Comparison of ENCODE assay signal across 18 cellular contexts in the genomic region with DNA sequence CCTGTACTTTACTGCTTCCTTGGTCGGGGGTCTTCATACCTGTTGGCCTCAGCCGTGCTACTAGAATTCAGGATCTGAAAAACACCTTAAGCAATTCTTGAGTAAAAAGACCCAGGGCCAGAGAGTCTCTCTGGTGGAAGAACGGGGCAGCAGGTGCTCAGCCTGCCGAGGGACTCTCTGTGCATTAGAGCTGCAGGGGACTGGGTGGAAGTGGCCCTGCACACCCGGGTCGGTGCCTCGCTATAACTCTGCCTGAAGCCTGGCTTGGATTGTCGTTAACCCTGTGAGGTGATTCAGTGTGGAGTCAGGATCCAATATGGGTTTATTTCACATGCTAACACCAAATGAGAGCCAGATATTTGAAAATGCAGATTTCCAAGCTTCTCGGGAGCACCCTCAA. TPM values are rescaled to one million over a fixed set of nuclear protein-coding genes. Genes with fewer than 3 reads are reported as not detected.
DNase-seq lines count a peak whose midpoint lies in the region; TF ChIP-seq lines count a peak whose summit lies in the region.
"Had no signal": no experiment of that assay in that cellular context is flagged by ENCODE, and none has a peak within 500 bp of the region (broad histone marks: within the 10 kb centered on the region; RNA-seq: fewer than 3 reads in every experiment).

No MANE protein-coding gene starts in this region.

- H3K27ac ChIP-seq in endodermal cell (ENCODE audit: low read depth, low read length), result no peak overlapping the region
- H3K27ac ChIP-seq in transverse colon, result no peak overlapping the region
- H3K27ac ChIP-seq: BLaER1 had no signal

- peak; percentile 1 for DNase-seq in activated naive CD4-positive, alpha-beta T cell treated with anti-CD3 and anti-CD28 coated beads for 36 hours
- no peak for DNase-seq in activated naive CD4-positive, alpha-beta T cell (lab: John Stamatoyannopoulos, UW)
- DNase-seq in GM10266 (ENCODE audit: extremely low spot score), result peak; percentile 4
- peak; percentile 32 for DNase-seq in endodermal cell
- DNase-seq in type B pancreatic cell (ENCODE audit: extremely low spot score, unreplicated experiment), result peak; percentile 31
- DNase-seq in transverse colon, result no peak
- DNase-seq in hypothalamus (lab: John Stamatoyannopoulos, UW), result no peak
- DNase-seq: CD4-positive, CD25-positive, alpha-beta regulatory T cell; IMR-90; KG1; MM.1S; NCI-H2029; NCI-H446; NCI-H524 treated with DMSO at 0.1 percent for 48 hours; NCI-H774 had no signal

- CTCF ChIA-PET in activated naive CD4-positive, alpha-beta T cell treated with anti-CD3 and anti-CD28 coated beads for 36 hours (lab: Charles Lee), result no interaction called here

- H3K9me3 ChIP-seq in endodermal cell (ENCODE audit: control insufficient read depth, low read length) (no peaks in the 10 kb centered on the region), transverse colon (no peaks in the 10 kb centered on the region)
- H3K9me3 ChIP-seq: BLaER1 had no signal

- no peak overlapping the region for H3K27ac Mint-ChIP-seq in activated naive CD4-positive, alpha-beta T cell treated with anti-CD3 and anti-CD28 coated beads for 36 hours
- H3K27ac Mint-ChIP-seq in endodermal cell, result no peak overlapping the region
- H3K27ac Mint-ChIP-seq in type B pancreatic cell, result no peak overlapping the region
- H3K27ac Mint-ChIP-seq: CD4-positive, CD25-positive, alpha-beta regulatory T cell had no signal

- H3K27me3 Mint-ChIP-seq in activated naive CD4-positive, alpha-beta T cell treated with anti-CD3 and anti-CD28 coated beads for 36 hours (ENCODE audit: low read depth), result peaks cover 6% of the 10 kb centered on the region
- H3K27me3 Mint-ChIP-seq in endodermal cell (ENCODE audit: insufficient read depth), result no peaks in the 10 kb centered on the region
- H3K27me3 Mint-ChIP-seq in type B pancreatic cell, result peaks cover 43% of the 10 kb centered on the region

- WGBS in endodermal cell (ENCODE audit: insufficient coverage in 1 of 2, insufficient read length in 1 of 2), 2 experiments, result 87 to 89% methylated on average over 4 to 9 of the region's 9 CpGs
- 62% methylated on average over 9 of the region's 9 CpGs; no CpG with 5 or more reads in 1 of the 2 donors for WGBS in transverse colon (ENCODE audit: low coverage in 1 of 2), 2 donors

- no peaks in the 10 kb centered on the region for H3K9me3 Mint-ChIP-seq in activated naive CD4-positive, alpha-beta T cell treated with anti-CD3 and anti-CD28 coated beads for 36 hours
- no peaks in the 10 kb centered on the region for H3K9me3 Mint-ChIP-seq in endodermal cell
- no peaks in the 10 kb centered on the region for H3K9me3 Mint-ChIP-seq in type B pancreatic cell

- H3K4me1 Mint-ChIP-seq in activated naive CD4-positive, alpha-beta T cell treated with anti-CD3 and anti-CD28 coated beads for 36 hours (ENCODE audit: low read depth), result no peaks in the 10 kb centered on the region
- H3K4me1 Mint-ChIP-seq in endodermal cell (no peaks in the 10 kb centered on the region), type B pancreatic cell (ENCODE audit: unreplicated experiment) (no peaks in the 10 kb centered on the region)
- H3K4me1 Mint-ChIP-seq: CD4-positive, CD25-positive, alpha-beta regulatory T cell had no signal

- in situ Hi-C loops in transverse colon (cut with MboI; ENCODE audit: low pct_ligation_motif_present in 1 of 4, low pct_unique_long_range_greater_than_20kb in 1 of 4, low sequenced_read_pairs in 3 of 4), result no loop called here

- no peak for TF ChIP-seq CTCF in GM10266 (IDR thresholded peaks at IDR 0.05; ENCODE audit: control insufficient read depth, insufficient read depth, low read depth, missing control alignments)
- no peak for TF ChIP-seq CTCF in endodermal cell (conservative IDR thresholded peaks at IDR 0.05)
- no peak for TF ChIP-seq CTCF in type B pancreatic cell (conservative IDR thresholded peaks at IDR 0.05)
- TF ChIP-seq CTCF in transverse colon (IDR thresholded peaks at IDR 0.05), result no peak

- no peaks in the 10 kb centered on the region for H3K4me1 ChIP-seq in endodermal cell (ENCODE audit: control insufficient read depth, insufficient read depth, low read length)
- no peaks in the 10 kb centered on the region for H3K4me1 ChIP-seq in transverse colon
- H3K4me1 ChIP-seq: BLaER1 had no signal

- no peak overlapping the region for H3K4me3 Mint-ChIP-seq in activated naive CD4-positive, alpha-beta T cell treated with anti-CD3 and anti-CD28 coated beads for 36 hours
- H3K4me3 Mint-ChIP-seq in endodermal cell, result no peak overlapping the region
- H3K4me3 Mint-ChIP-seq in type B pancreatic cell, result no peak overlapping the region
- H3K4me3 Mint-ChIP-seq: CD4-positive, CD25-positive, alpha-beta regulatory T cell had no signal

- no peak for TF ChIP-seq POLR2A in transverse colon (IDR thresholded peaks at IDR 0.05)

- TF ChIP-seq EP300 in transverse colon (IDR thresholded peaks at IDR 0.05; ENCODE audit: low read depth), result no peak

- intact Hi-C loops in activated naive CD4-positive, alpha-beta T cell treated with anti-CD3 and anti-CD28 coated beads for 36 hours (cut with micrococcal nuclease), result loop anchor here (5.0 kb wide), 1 partner anchor 532 kb away; no protein-coding TSS in a partner anchor
- intact Hi-C loops in transverse colon (cut with DNase I; ENCODE audit: low total_unique reads), result no loop called here

- H3K36me3 ChIP-seq in endodermal cell (ENCODE audit: control insufficient read depth, insufficient read depth, low read length) (no peaks in the 10 kb centered on the region), transverse colon (no peaks in the 10 kb centered on the region)
- H3K36me3 ChIP-seq: BLaER1 had no signal

- H3K9ac ChIP-seq in endodermal cell (ENCODE audit: extremely low read depth, low read length, poor library complexity, severe bottlenecking), result no peak overlapping the region
- H3K9ac ChIP-seq: BLaER1 had no signal

- H3K4me3 ChIP-seq in endodermal cell (ENCODE audit: low read length), result no peak overlapping the region
- no peak overlapping the region for H3K4me3 ChIP-seq in transverse colon
- H3K4me3 ChIP-seq: BLaER1 had no signal

- H3K36me3 Mint-ChIP-seq in activated naive CD4-positive, alpha-beta T cell treated with anti-CD3 and anti-CD28 coated beads for 36 hours (ENCODE audit: low read depth), result no peaks in the 10 kb centered on the region
- H3K36me3 Mint-ChIP-seq in endodermal cell (ENCODE audit: low read depth) (no peaks in the 10 kb centered on the region), type B pancreatic cell (no peaks in the 10 kb centered on the region)
- H3K36me3 Mint-ChIP-seq: CD4-positive, CD25-positive, alpha-beta regulatory T cell had no signal

- no peaks in the 10 kb centered on the region for H3K27me3 ChIP-seq in endodermal cell (ENCODE audit: control insufficient read depth, insufficient read depth, low read length, poor library complexity, severe bottlenecking)
- peaks cover 66% of the 10 kb centered on the region for H3K27me3 ChIP-seq in transverse colon
- H3K27me3 ChIP-seq: BLaER1 had no signal

RNA-seq across cellular contexts. Expression of gene C14orf180, which starts 35.2 kb away (rescaled TPM):
- total RNA-seq in activated naive CD4-positive, alpha-beta T cell treated with anti-CD3 and anti-CD28 coated beads for 36 hours, result not detected
- not detected for total RNA-seq in endodermal cell
- not detected for polyA plus RNA-seq in endodermal cell (2013, experiment 1 of 2)
- polyA plus RNA-seq in endodermal cell (2013, experiment 2 of 2), result not detected
- not detected in 2 replicates for total RNA-seq in type B pancreatic cell (ENCODE audit: low replicate concordance)
- 1 to 10 TPM in 2 of 4 donors, under 1 TPM in 1, not detected in 1; 0.32 to 2.3 (median 1.1) TPM for total RNA-seq in transverse colon
- total RNA-seq: A172; CD4-positive, CD25-positive, alpha-beta regulatory T cell; H7; IMR-90 had no signal
- polyA plus RNA-seq: CD4-positive, CD25-positive, alpha-beta regulatory T cell; IMR-90 had no signal

Comparison
In these comparisons a context has a peak if more than half of its experiments do, and no peak if none do; other contexts are left out.
1. DNase-seq: peak in activated naive CD4-positive, alpha-beta T cell treated with anti-CD3 and anti-CD28 coated beads for 36 hours (single experiment), GM10266 (single experiment), endodermal cell (single experiment) and type B pancreatic cell (single experiment); none in activated naive CD4-positive, alpha-beta T cell (0 of 4), transverse colon (single experiment) and hypothalamus (0 of 51).